In the genomic region with DNA sequence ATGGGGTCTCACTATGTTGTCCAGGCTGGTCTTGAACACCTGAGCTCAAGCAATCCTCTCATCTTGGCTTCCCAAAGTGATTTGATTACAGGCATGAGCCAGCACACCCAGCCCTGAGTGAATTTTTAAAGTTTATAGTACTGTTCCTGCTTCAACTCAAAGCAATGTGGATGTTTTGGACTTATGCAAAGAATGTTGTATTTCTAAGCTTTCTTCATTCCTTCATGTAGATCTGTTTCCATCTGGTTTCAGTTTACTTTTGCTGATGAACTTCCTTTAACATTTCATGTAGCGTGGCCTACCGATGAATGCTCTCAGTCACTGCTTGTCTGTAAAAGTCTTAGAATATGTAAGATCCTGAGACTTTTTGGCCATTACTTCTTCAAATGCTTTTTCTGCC, we compare ENCODE assay signal across 30 cellular contexts. TPM values are rescaled to one million over a fixed set of nuclear protein-coding genes. Genes with fewer than 3 reads are reported as not detected.
A peak's percentile ranks its signal among the peaks of the same experiment; 100 is the strongest.
DNase-seq lines count a peak whose midpoint lies in the region; ATAC-seq and TF ChIP-seq lines count a peak whose summit lies in the region.
"Had no signal": no experiment of that assay in that cellular context is flagged by ENCODE, and none has a peak within 500 bp of the region (broad histone marks: within the 10 kb centered on the region; RNA-seq: fewer than 3 reads in every experiment).

No MANE protein-coding gene starts in this region.

- H3K27ac ChIP-seq in BLaER1 (no peak overlapping the region), SK-N-MC (peak overlapping the region; percentile 76), smooth muscle cell (ENCODE audit: low read depth) (no peak overlapping the region), foreskin keratinocyte (no peak overlapping the region)
- H3K27ac ChIP-seq: esophagus squamous epithelium, left ventricle myocardium inferior, pancreas, skin epidermis, testis had no signal

- DNase-seq in SK-N-MC (ENCODE audit: low read depth, low spot score) (no peak), fibroblast of peridontal ligament (ENCODE audit: extremely low read depth) (peak; percentile 77), smooth muscle cell (lab: John Stamatoyannopoulos, UW; ENCODE audit: unreplicated experiment) (no peak), foreskin keratinocyte (no peak), NCI-H2081 treated with DMSO at 0.1 percent for 48 hours (lab: John Stamatoyannopoulos, UW) (no peak)
- DNase-seq in activated CD4-positive, alpha-beta T cell treated with anti-CD3 and anti-CD28 coated beads for 1 hour = no peak
- DNase-seq: activated CD4-positive, alpha-beta memory T cell treated with anti-CD3 and anti-CD28 coated beads for 36 hours; activated CD4-positive, CD25-positive, alpha-beta regulatory T cell treated with anti-CD3 and anti-CD28 coated beads, Interleukin-2, amount 50 U/mL, for 72 hours; activated naive CD4-positive, alpha-beta T cell; CD4-positive, CD25-positive, alpha-beta regulatory T cell; dermis blood vessel endothelial cell; DND-41; endodermal cell; esophagus squamous epithelium; GOT3; left ventricle myocardium inferior; mesenchymal stem cell; NCI-H1105; NCI-H2029; NCI-H526; NK-92 treated with Interleukin-12 subunit alpha and Interleukin-12 subunit beta, amount 100 ng/mL, for 24 hours; pancreas; PC-3; stimulated activated naive CD4-positive, alpha-beta T cell treated with Interleukin-2 at 50 U/mL for 16 hours; testis had no signal

- TF ChIP-seq CTCF in smooth muscle cell (IDR thresholded peaks at IDR 0.05; ENCODE audit: borderline replicate concordance, insufficient read depth, poor library complexity, severe bottlenecking) (no peak), foreskin keratinocyte (conservative IDR thresholded peaks at IDR 0.05) (no peak)

- H3K4me1 ChIP-seq in BLaER1 (peaks cover 12% of the 10 kb centered on the region), smooth muscle cell (ENCODE audit: low read depth) (no peaks in the 10 kb centered on the region), foreskin keratinocyte (no peaks in the 10 kb centered on the region)
- H3K4me1 ChIP-seq: esophagus squamous epithelium, left ventricle myocardium inferior, testis had no signal

- no peaks in the 10 kb centered on the region for H3K27me3 ChIP-seq in BLaER1
- no peaks in the 10 kb centered on the region for H3K27me3 ChIP-seq in smooth muscle cell (ENCODE audit: low read depth)
- no peaks in the 10 kb centered on the region for H3K27me3 ChIP-seq in foreskin keratinocyte
- H3K27me3 ChIP-seq: esophagus squamous epithelium, pancreas, testis had no signal

- peak overlapping the region; percentile 14 for H2AFZ ChIP-seq in smooth muscle cell (ENCODE audit: low read depth)

- ATAC-seq in foreskin keratinocyte = no peak
- ATAC-seq: PC-3 had no signal

- H3K36me3 ChIP-seq in BLaER1 (no peaks in the 10 kb centered on the region), SK-N-MC (ENCODE audit: insufficient read depth, low read length) (no peaks in the 10 kb centered on the region), smooth muscle cell (ENCODE audit: low read depth) (no peaks in the 10 kb centered on the region)
- H3K36me3 ChIP-seq: esophagus squamous epithelium, left ventricle myocardium inferior, pancreas had no signal

- no peak overlapping the region for H3K9ac ChIP-seq in BLaER1
- H3K9ac ChIP-seq in SK-N-MC (ENCODE audit: insufficient read length) = peak overlapping the region; percentile 13
- no peak overlapping the region for H3K9ac ChIP-seq in smooth muscle cell (ENCODE audit: low read depth)

- no peaks in the 10 kb centered on the region for H3K79me2 ChIP-seq in smooth muscle cell (ENCODE audit: low read depth)

- H3K4me2 ChIP-seq in BLaER1 (peak overlapping the region; percentile 48), smooth muscle cell (no peak overlapping the region)

- H3K4me3 ChIP-seq in BLaER1 (no peak overlapping the region), SK-N-MC (peak overlapping the region; percentile 26; the same call in 1 of the 2 replicates), smooth muscle cell (no peak overlapping the region)
- H3K4me3 ChIP-seq: esophagus squamous epithelium, left ventricle myocardium inferior, pancreas, skin epidermis, testis had no signal

- H3F3A ChIP-seq in smooth muscle cell (ENCODE audit: low read depth) = no peaks in the 10 kb centered on the region

- 24% methylated on average over 2 of the region's 2 CpGs for WGBS in smooth muscle cell (ENCODE audit: low lambda C conversion rate)

- H4K20me1 ChIP-seq in BLaER1 = no peaks in the 10 kb centered on the region
- no peaks in the 10 kb centered on the region for H4K20me1 ChIP-seq in smooth muscle cell (ENCODE audit: low read depth)

- H3K9me3 ChIP-seq in BLaER1 = peaks cover 8% of the 10 kb centered on the region; the same call in 1 of the 2 replicates
- 0 out of 2 replicates have a peak, but pooled peaks cover 2% of the 10 kb centered on the region for H3K9me3 ChIP-seq in SK-N-MC (ENCODE audit: low read depth, low read length)
- H3K9me3 ChIP-seq in smooth muscle cell (replicated peaks; ENCODE audit: low read depth) = no peaks in the 10 kb centered on the region
- H3K9me3 ChIP-seq: esophagus squamous epithelium, testis had no signal

RNA-seq across cellular contexts. Expression of gene NRG4, which starts 23.2 kb away (rescaled TPM):
- total RNA-seq in smooth muscle cell (0.13 TPM in 1 of 2 replicates, not detected in the other), foreskin keratinocyte (not detected in 2 replicates)
- polyA plus RNA-seq in smooth muscle cell (0.30 and 0.37 TPM in 2 replicates), foreskin keratinocyte (0.01 TPM in 1 of 2 replicates, not detected in the other)
- total RNA-seq: activated CD4-positive, alpha-beta memory T cell treated with anti-CD3 and anti-CD28 coated beads for 36 hours; CD4-positive, CD25-positive, alpha-beta regulatory T cell; dermis blood vessel endothelial cell; left ventricle myocardium inferior; M059J; neural crest cell had no signal
- polyA plus RNA-seq: AG04450; CD4-positive, CD25-positive, alpha-beta regulatory T cell had no signal
